In the genomic region with DNA sequence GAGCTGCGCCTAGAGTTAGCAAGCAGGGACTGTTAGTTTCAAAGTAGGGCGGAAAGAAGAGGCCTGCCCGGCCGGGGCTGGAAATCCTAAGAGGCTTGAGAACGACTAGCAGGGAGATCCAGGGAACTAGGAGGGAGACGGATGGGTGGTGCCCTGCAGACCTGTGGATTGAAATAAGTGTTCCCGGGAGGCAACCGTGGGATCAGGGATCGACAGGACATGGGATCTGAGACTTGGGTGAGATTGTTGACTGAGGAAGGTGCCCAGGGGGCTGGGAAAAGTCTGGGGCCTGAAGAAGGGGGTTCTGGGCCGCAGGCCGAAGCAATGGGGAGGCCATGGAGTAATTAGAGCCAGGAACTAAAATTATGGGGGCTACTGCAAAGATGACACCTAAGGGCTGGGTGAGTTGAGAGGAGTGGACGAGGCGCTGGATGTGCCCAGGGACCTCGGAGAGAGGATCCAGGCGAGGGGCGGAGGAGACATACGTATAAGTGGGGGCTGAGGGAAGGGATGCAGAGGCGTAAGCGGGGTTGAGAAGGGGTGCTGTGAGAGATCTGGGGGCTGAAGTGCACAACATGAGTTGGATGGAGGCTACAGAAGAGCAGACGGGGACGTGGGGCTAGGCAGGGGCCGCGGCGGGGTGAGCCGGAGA, we compare ENCODE assay signal across 8 cellular contexts. TPM values are rescaled to one million over a fixed set of nuclear protein-coding genes. Genes with fewer than 3 reads are reported as not detected.
DNase-seq lines count a peak whose midpoint lies in the region; ATAC-seq and TF ChIP-seq lines count a peak whose summit lies in the region.

No MANE protein-coding gene starts in this region.

- H3K27ac ChIP-seq in HUES48 (ENCODE audit: low read depth, low read length) = peak overlapping the region; percentile 79
- H3K27ac ChIP-seq in smooth muscle cell (ENCODE audit: low read depth) = peak overlapping the region; percentile 32

- H3K4me1 ChIP-seq in HUES48 (ENCODE audit: control insufficient read depth, insufficient read depth, low read length) (peaks cover 6% of the 10 kb centered on the region), iPS-15b (ENCODE audit: control insufficient read depth, insufficient read depth, low read length) (no peaks in the 10 kb centered on the region), smooth muscle cell (ENCODE audit: low read depth) (peaks cover 18% of the 10 kb centered on the region)

- no peak for ATAC-seq in GM18520 (IDR thresholded peaks at IDR 0.05; ENCODE audit: unreplicated experiment)

- H3F3A ChIP-seq in smooth muscle cell (ENCODE audit: low read depth) = peaks cover 4% of the 10 kb centered on the region

- H3K27me3 ChIP-seq in HUES48 (ENCODE audit: control insufficient read depth, insufficient read depth, low read length) (no peaks in the 10 kb centered on the region), iPS-15b (ENCODE audit: control insufficient read depth, insufficient read depth, low read length) (no peaks in the 10 kb centered on the region), smooth muscle cell (ENCODE audit: low read depth) (no peaks in the 10 kb centered on the region)

- peak overlapping the region; percentile 98 for H2AFZ ChIP-seq in smooth muscle cell (ENCODE audit: low read depth)

- H3K9me3 ChIP-seq in HUES48 (ENCODE audit: control insufficient read depth, insufficient read depth, low read length) (no peaks in the 10 kb centered on the region), iPS-15b (ENCODE audit: control insufficient read depth, insufficient read depth, low read length) (no peaks in the 10 kb centered on the region), smooth muscle cell (replicated peaks; ENCODE audit: low read depth) (no peaks in the 10 kb centered on the region)

- DNase-seq in AG08395 (ENCODE audit: low spot score) (peak; percentile 38), GM12865 (ENCODE audit: low read depth) (no peak), amniotic epithelial cell (ENCODE audit: low read depth) (peak; percentile 23), smooth muscle cell (lab: John Stamatoyannopoulos, UW; ENCODE audit: unreplicated experiment) (peak; percentile 53), hippocampal formation (lab: John Stamatoyannopoulos, UW) (no peak)

- H3K9ac ChIP-seq in HUES48 (ENCODE audit: low read depth, low read length) (peak overlapping the region; percentile 47), iPS-15b (ENCODE audit: low read depth, low read length) (peak overlapping the region; percentile 80), smooth muscle cell (ENCODE audit: low read depth) (peak overlapping the region; percentile 38)

- H3K4me3 ChIP-seq in GM12865 (ENCODE audit: low read depth, low read length) = peak overlapping the region; percentile 80
- H3K4me3 ChIP-seq in HUES48 (ENCODE audit: low read depth, low read length) = peak overlapping the region; percentile 97
- H3K4me3 ChIP-seq in iPS-15b (ENCODE audit: low read depth, low read length) = peak overlapping the region; percentile 81
- H3K4me3 ChIP-seq in smooth muscle cell = peak overlapping the region; percentile 87

- peak overlapping the region; percentile 87 for H3K4me2 ChIP-seq in smooth muscle cell

- H3K36me3 ChIP-seq in HUES48 (ENCODE audit: control insufficient read depth, insufficient read depth, low read length) = no peaks in the 10 kb centered on the region
- no peaks in the 10 kb centered on the region for H3K36me3 ChIP-seq in iPS-15b (ENCODE audit: control insufficient read depth, insufficient read depth, low read length)
- no peaks in the 10 kb centered on the region for H3K36me3 ChIP-seq in smooth muscle cell (ENCODE audit: low read depth)

- WGBS in smooth muscle cell (ENCODE audit: low lambda C conversion rate) = 3% methylated on average over 19 of the region's 25 CpGs

- peaks cover 5% of the 10 kb centered on the region for H4K20me1 ChIP-seq in smooth muscle cell (ENCODE audit: low read depth)

- peaks cover 19% of the 10 kb centered on the region for H3K79me2 ChIP-seq in smooth muscle cell (ENCODE audit: low read depth)

- TF ChIP-seq CTCF in GM12865 (IDR thresholded peaks at IDR 0.05; ENCODE audit: insufficient read depth, low read depth, low read length, missing control alignments) (no peak), smooth muscle cell (IDR thresholded peaks at IDR 0.05; ENCODE audit: borderline replicate concordance, insufficient read depth, poor library complexity, severe bottlenecking) (no peak)

RNA-seq across cellular contexts. Expression of a gene that starts 0.6 kb away (rescaled TPM):
- total RNA-seq in smooth muscle cell = 68.1 and 74.4 TPM in 2 replicates
- 32.4 and 33.9 TPM in 2 replicates for polyA plus RNA-seq in smooth muscle cell

RNA-seq across cellular contexts. Expression of a gene that starts 38.6 kb away (rescaled TPM):
- total RNA-seq in smooth muscle cell = 0.31 and 0.81 TPM in 2 replicates
- polyA plus RNA-seq in smooth muscle cell = not detected in 2 replicates

Comparison
In these comparisons a context has a peak if more than half of its experiments do, and no peak if none do; other contexts are left out.
1. DNase-seq: peak in AG08395 (single experiment), amniotic epithelial cell (single experiment) and smooth muscle cell (single experiment); none in GM12865 (single experiment) and hippocampal formation (0 of 2).
2. Peak in every context shown above with its lines, with median percentiles within 50 percentile points of each other: H3K4me3 ChIP-seq and H3K9ac ChIP-seq.